ENCODE assay signal across 15 cellular contexts in genomic region chr3:94716326-94717018, GRCh38.
DNase-seq lines count a peak whose midpoint lies in the region; ATAC-seq, FAIRE-seq and TF ChIP-seq lines count a peak whose summit lies in the region.
"Had no signal": no experiment of that assay in that cellular context is flagged by ENCODE, and none has a peak within 500 bp of the region (broad histone marks: within the 10 kb centered on the region; RNA-seq: fewer than 3 reads in every experiment).

No MANE protein-coding gene starts in this region.

- ATAC-seq in pancreas (peak; percentile 68 to 92 (median 86)), gastroesophageal sphincter (no peak)
- ATAC-seq in activated T-cell treated with anti-CD3 and anti-CD28 coated beads, Interleukin-2, amount 50 U/mL, for 4 hours: no peak
- ATAC-seq: activated CD8-positive, alpha-beta T cell treated with anti-CD3 and anti-CD28 coated beads for 36 hours had no signal

- H2AFZ ChIP-seq in OCI-LY3 (ENCODE audit: low read depth, low read length): no peak overlapping the region

- H3K27me3 ChIP-seq in OCI-LY3 (ENCODE audit: low read depth, low read length): no peaks in the 10 kb centered on the region
- H3K27me3 ChIP-seq in pancreas: no peaks in the 10 kb centered on the region
- H3K27me3 ChIP-seq in gastroesophageal sphincter: no peaks in the 10 kb centered on the region
- H3K27me3 ChIP-seq: neutrophil had no signal

- no peaks in the 10 kb centered on the region for H3K27me3 Mint-ChIP-seq in activated T-cell treated with anti-CD3 and anti-CD28 coated beads, Interleukin-2, amount 50 U/mL, for 4 hours (ENCODE audit: low read depth)
- no peaks in the 10 kb centered on the region for H3K27me3 Mint-ChIP-seq in activated T-helper 1 cell treated with anti-CD3 and anti-CD28 coated beads, Interleukin-12 subunit alpha, Interleukin-12 subunit beta, Interleukin-2, Interleukin-4 antibody, amounts not matched to agents 30 ng/mL and 10 ng/mL and 1 ng/mL, durations not matched to agents 14 hours and 24 hours and 36 hours (ENCODE audit: insufficient read depth)
- H3K27me3 Mint-ChIP-seq: activated CD8-positive, alpha-beta T cell treated with anti-CD3 and anti-CD28 coated beads for 36 hours had no signal

- no peaks in the 10 kb centered on the region for H3K79me2 ChIP-seq in OCI-LY3 (ENCODE audit: low read length)

- H3K27ac ChIP-seq in OCI-LY3 (ENCODE audit: low read length): no peak overlapping the region
- no peak overlapping the region for H3K27ac ChIP-seq in pancreas
- H3K27ac ChIP-seq in gastroesophageal sphincter: no peak overlapping the region
- H3K27ac ChIP-seq: neutrophil had no signal

- H3K9me3 ChIP-seq in OCI-LY3 (ENCODE audit: insufficient read depth, low read length) (no peaks in the 10 kb centered on the region), pancreas (no peaks in the 10 kb centered on the region), gastroesophageal sphincter (no peaks in the 10 kb centered on the region)
- H3K9me3 ChIP-seq: neutrophil had no signal

- H3K4me3 ChIP-seq in OCI-LY3 (ENCODE audit: low read length): no peak overlapping the region
- H3K4me3 ChIP-seq in epithelial cell of esophagus (ENCODE audit: low read length): no peak overlapping the region
- no peak overlapping the region for H3K4me3 ChIP-seq in pancreas
- no peak overlapping the region for H3K4me3 ChIP-seq in gastroesophageal sphincter

- H3K9ac ChIP-seq in OCI-LY3 (ENCODE audit: low read length): no peak overlapping the region

- H3K36me3 Mint-ChIP-seq in activated T-cell treated with anti-CD3 and anti-CD28 coated beads, Interleukin-2, amount 50 U/mL, for 4 hours (ENCODE audit: insufficient read depth): no peaks in the 10 kb centered on the region
- H3K36me3 Mint-ChIP-seq in activated T-helper 1 cell treated with anti-CD3 and anti-CD28 coated beads, Interleukin-12 subunit alpha, Interleukin-12 subunit beta, Interleukin-2, Interleukin-4 antibody, amounts not matched to agents 30 ng/mL and 10 ng/mL and 1 ng/mL, durations not matched to agents 14 hours and 24 hours and 36 hours (ENCODE audit: low read depth): no peaks in the 10 kb centered on the region

- no peaks in the 10 kb centered on the region for H4K20me1 ChIP-seq in OCI-LY3 (ENCODE audit: insufficient read depth, low read length)

- DNase-seq in ELF-1 (ENCODE audit: low read depth, low spot score) (peak; percentile 4), epithelial cell of esophagus (ENCODE audit: low read depth) (peak; percentile 58), pancreas (peak in 3 of 6 donors; percentile 16 to 59 (median 39)), NCI-H1417 (lab: John Stamatoyannopoulos, UW) (no peak)
- no peak for DNase-seq in activated T-cell treated with anti-CD3 and anti-CD28 coated beads, Interleukin-2, amount 50 U/mL, for 4 hours
- DNase-seq in activated T-helper 1 cell treated with anti-CD3 and anti-CD28 coated beads, Interleukin-12 subunit alpha, Interleukin-12 subunit beta, Interleukin-2, Interleukin-4 antibody, amounts not matched to agents 30 ng/mL and 10 ng/mL and 1 ng/mL, durations not matched to agents 14 hours and 24 hours and 36 hours (ENCODE audit: low spot score): no peak
- DNase-seq: activated CD8-positive, alpha-beta T cell treated with anti-CD3 and anti-CD28 coated beads for 36 hours; activated gamma-delta T cell treated with Interleukin-2 at 50 U/mL for 16 hours; mammary epithelial cell; NCI-H1048; NCI-H345; small intestine had no signal

- H3K27ac Mint-ChIP-seq in activated T-helper 1 cell treated with anti-CD3 and anti-CD28 coated beads, Interleukin-12 subunit alpha, Interleukin-12 subunit beta, Interleukin-2, Interleukin-4 antibody, amounts not matched to agents 30 ng/mL and 10 ng/mL and 1 ng/mL, durations not matched to agents 14 hours and 24 hours and 36 hours: no peak overlapping the region
- H3K27ac Mint-ChIP-seq: activated CD8-positive, alpha-beta T cell treated with anti-CD3 and anti-CD28 coated beads for 36 hours had no signal

- intact Hi-C loops in pancreas (cut with DNase I): no loop called here
- intact Hi-C loops in activated T-helper 1 cell treated with anti-CD3 and anti-CD28 coated beads, Interleukin-12 subunit alpha, Interleukin-12 subunit beta, Interleukin-2, Interleukin-4 antibody, amounts not matched to agents 30 ng/mL and 10 ng/mL and 1 ng/mL, durations not matched to agents 14 hours and 24 hours and 36 hours (cut with micrococcal nuclease): no loop called here

- no peak for TF ChIP-seq EP300 in gastroesophageal sphincter (IDR thresholded peaks at IDR 0.05)

- H3K9me3 Mint-ChIP-seq in activated T-cell treated with anti-CD3 and anti-CD28 coated beads, Interleukin-2, amount 50 U/mL, for 4 hours: peaks cover 12% of the 10 kb centered on the region
- peaks cover 3% of the 10 kb centered on the region for H3K9me3 Mint-ChIP-seq in activated T-helper 1 cell treated with anti-CD3 and anti-CD28 coated beads, Interleukin-12 subunit alpha, Interleukin-12 subunit beta, Interleukin-2, Interleukin-4 antibody, amounts not matched to agents 30 ng/mL and 10 ng/mL and 1 ng/mL, durations not matched to agents 14 hours and 24 hours and 36 hours

- TF ChIP-seq POLR2A in gastroesophageal sphincter (IDR thresholded peaks at IDR 0.05): no peak

- no peaks in the 10 kb centered on the region for H3K4me1 Mint-ChIP-seq in activated T-cell treated with anti-CD3 and anti-CD28 coated beads, Interleukin-2, amount 50 U/mL, for 4 hours (ENCODE audit: low read depth)
- no peaks in the 10 kb centered on the region for H3K4me1 Mint-ChIP-seq in activated T-helper 1 cell treated with anti-CD3 and anti-CD28 coated beads, Interleukin-12 subunit alpha, Interleukin-12 subunit beta, Interleukin-2, Interleukin-4 antibody, amounts not matched to agents 30 ng/mL and 10 ng/mL and 1 ng/mL, durations not matched to agents 14 hours and 24 hours and 36 hours (ENCODE audit: low read depth)

- peak; percentile 47 for FAIRE-seq in pancreas (lab: Jason Lieb, UNC)
- FAIRE-seq: small intestine had no signal

- no peak overlapping the region for H3K4me2 ChIP-seq in OCI-LY3 (ENCODE audit: low read length)

- H3K4me1 ChIP-seq in OCI-LY3 (ENCODE audit: low read length) (no peaks in the 10 kb centered on the region), pancreas (peaks cover 0 to 5% (median 0%) of the 10 kb centered on the region in 3 donors), gastroesophageal sphincter (no peaks in the 10 kb centered on the region)

- WGBS in pancreas, 2 donors: 72 to 79% methylated on average over 2 of the region's 2 CpGs
- 80 to 85% methylated on average over 2 of the region's 2 CpGs for WGBS in gastroesophageal sphincter (ENCODE audit: low coverage in 1 of 2), 2 donors

- H3K36me3 ChIP-seq in OCI-LY3 (replicated peaks; ENCODE audit: low read depth, low read length): no peaks in the 10 kb centered on the region
- H3K36me3 ChIP-seq in pancreas: no peaks in the 10 kb centered on the region
- no peaks in the 10 kb centered on the region for H3K36me3 ChIP-seq in gastroesophageal sphincter
- H3K36me3 ChIP-seq: neutrophil had no signal

- peak; percentile 49 for TF ChIP-seq CTCF in OCI-LY3 (IDR thresholded peaks at IDR 0.05; ENCODE audit: low read depth, low read length)
- TF ChIP-seq CTCF in epithelial cell of esophagus (IDR thresholded peaks at IDR 0.05; ENCODE audit: insufficient read depth, low read depth, low read length, missing control alignments): peak; percentile 63
- TF ChIP-seq CTCF in pancreas (IDR thresholded peaks at IDR 0.05): peak in 2 of 4 donors; percentile 28 to 35
- TF ChIP-seq CTCF in gastroesophageal sphincter (IDR thresholded peaks at IDR 0.05): peak in 1 of 4 experiments; percentile 20

- H3K4me3 Mint-ChIP-seq in activated T-cell treated with anti-CD3 and anti-CD28 coated beads, Interleukin-2, amount 50 U/mL, for 4 hours: no peak overlapping the region
- no peak overlapping the region for H3K4me3 Mint-ChIP-seq in activated T-helper 1 cell treated with anti-CD3 and anti-CD28 coated beads, Interleukin-12 subunit alpha, Interleukin-12 subunit beta, Interleukin-2, Interleukin-4 antibody, amounts not matched to agents 30 ng/mL and 10 ng/mL and 1 ng/mL, durations not matched to agents 14 hours and 24 hours and 36 hours
- H3K4me3 Mint-ChIP-seq: activated CD8-positive, alpha-beta T cell treated with anti-CD3 and anti-CD28 coated beads for 36 hours had no signal

Comparison
In these comparisons a context has a peak if more than half of its experiments do, and no peak if none do; other contexts are left out.
1. DNase-seq: peak in ELF-1 (single experiment) and epithelial cell of esophagus (single experiment); none in NCI-H1417 (0 of 3), activated T-cell treated with anti-CD3 and anti-CD28 coated beads, Interleukin-2, amount 50 U/mL, for 4 hours (single experiment) and activated T-helper 1 cell treated with anti-CD3 and anti-CD28 coated beads, Interleukin-12 subunit alpha, Interleukin-12 subunit beta, Interleukin-2, Interleukin-4 antibody, amounts not matched to agents 30 ng/mL and 10 ng/mL and 1 ng/mL, durations not matched to agents 14 hours and 24 hours and 36 hours (single experiment).
2. ATAC-seq: peak in pancreas (4 of 4); none in gastroesophageal sphincter (single experiment) and activated T-cell treated with anti-CD3 and anti-CD28 coated beads, Interleukin-2, amount 50 U/mL, for 4 hours (0 of 2).